In genomic region chr16:61182416-61182815, GRCh38 we compare ENCODE assay signal across 17 cellular contexts.
"Had no signal": no experiment of that assay in that cellular context is flagged by ENCODE, and none has a peak within 500 bp of the region (broad histone marks: within the 10 kb centered on the region; RNA-seq: fewer than 3 reads in every experiment).

No MANE protein-coding gene starts in this region.

- ATAC-seq: activated CD4-positive, CD25-positive, alpha-beta regulatory T cell treated with anti-CD3 and anti-CD28 coated beads, Interleukin-2, amount 50 U/mL, for 24 hours; naive thymus-derived CD8-positive, alpha-beta T cell; pancreas; sciatic nerve; stimulated activated effector memory CD8-positive, alpha-beta T cell treated with anti-CD3 and anti-CD28 coated beads, Interleukin-12 subunit alpha, Interleukin-12 subunit beta, amount 100 ng/mL, for 72 hours had no signal

- H3K9me3 ChIP-seq: colonic mucosa, esophagus muscularis mucosa, neutrophil, pancreas, stomach had no signal

- H3K4me1 ChIP-seq: colonic mucosa, esophagus muscularis mucosa, pancreas, stomach had no signal

- H3K27me3 ChIP-seq: colonic mucosa, esophagus muscularis mucosa, neutrophil, pancreas, stomach had no signal

- H3K36me3 ChIP-seq: colonic mucosa, esophagus muscularis mucosa, neutrophil, pancreas, stomach had no signal

- H3K4me3 ChIP-seq: colonic mucosa, esophagus muscularis mucosa, pancreas, stomach had no signal

- H3K27ac ChIP-seq: colonic mucosa, esophagus muscularis mucosa, neutrophil, pancreas, stomach had no signal

- DNase-seq: activated CD4-positive, alpha-beta T cell treated with anti-CD3 and anti-CD28 coated beads, Interleukin-2, amount 10 ng/mL, durations not matched to agents 7 days and 5 days; activated CD8-positive, alpha-beta memory T cell treated with anti-CD3 and anti-CD28 coated beads, Interleukin-2, amount 50 U/mL, for 4 hours; activated effector memory CD4-positive, alpha-beta T cell treated with anti-CD3 and anti-CD28 coated beads, Interleukin-2, amount 50 U/mL, for 16 hours; activated naive CD4-positive, alpha-beta T cell treated with anti-CD3 and anti-CD28 coated beads, Interleukin-2, amount 50 U/mL, for 16 hours; activated T-cell treated with anti-CD3 and anti-CD28 coated beads, Interleukin-2, amount 50 U/mL, for 48 hours; aorta; colonic mucosa; naive thymus-derived CD8-positive, alpha-beta T cell; pancreas; stimulated activated CD4-positive, alpha-beta T cell treated with anti-CD3 and anti-CD28 coated beads, Interleukin-4, amount 100 ng/mL, for 24 hours; stomach; T1000 had no signal
